Comparison of ENCODE assay signal across 1 cellular context in genomic region chr11:77148963-77149715, GRCh38.
TF ChIP-seq lines count a peak whose summit lies in the region.

No MANE protein-coding gene starts in this region.

TF ChIP-seq in H1, 55 proteins besides CTCF, POLR2A, EP300 and RAD21:
- TF ChIP-seq BACH1 (IDR thresholded peaks at IDR 0.05; ENCODE audit: low read length) (no peak), GTF2F1 (IDR thresholded peaks at IDR 0.05; ENCODE audit: borderline replicate concordance, low read depth, low read length) (no peak)
